22 cellular contexts compared by ENCODE assay signal in genomic region chr3:192212335-192212734, GRCh38.
DNase-seq lines count a peak whose midpoint lies in the region; ATAC-seq, FAIRE-seq and TF ChIP-seq lines count a peak whose summit lies in the region.
"Had no signal": no experiment of that assay in that cellular context is flagged by ENCODE, and none has a peak within 500 bp of the region (broad histone marks: within the 10 kb centered on the region; RNA-seq: fewer than 3 reads in every experiment).

No MANE protein-coding gene starts in this region.

- DNase-seq in Panc1 (ENCODE audit: low read depth, low spot score) (no peak), kidney epithelial cell (ENCODE audit: low read depth) (no peak), HepG2 (ENCODE audit: low spot score) (no peak), dedifferentiated amniotic fluid mesenchymal stem cell (ENCODE audit: extremely low spot score) (no peak)
- DNase-seq in activated CD4-positive, alpha-beta T cell treated with anti-CD3 and anti-CD28 coated beads, Interleukin-2, amount 50 U/mL, for 1 hour: no peak
- DNase-seq: activated CD4-positive, alpha-beta T cell treated with anti-CD3 and anti-CD28 coated beads, Interleukin-2, amount 10 ng/mL, durations not matched to agents 7 days and 5 days; amniotic stem cell; DMS79 treated with DMSO at 0.1 percent for 48 hours; lower lobe of right lung; right lobe of liver; stimulated activated naive CD4-positive, alpha-beta T cell treated with Interleukin-2 at 50 U/mL for 16 hours; T-helper 9 cell; uterus had no signal

- TF ChIP-seq RAD21 in HepG2 (CRISPR knock-in tag; IDR thresholded peaks at IDR 0.05): no peak

- WGBS in HepG2 (ENCODE audit: low lambda C conversion rate): 3% methylated on average over 2 of the region's 2 CpGs

- CTCF ChIA-PET in Panc1 (lab: Charles Lee) (interaction anchor here (0.6 to 0.7 kb wide), 2 partner anchors 20 to 818 kb away, joined by 3 to 4 read pairs; no protein-coding TSS in a partner anchor), HepG2 (lab: Yijun Ruan, JAX; ENCODE audit: low intra/inter-chr PET ratio, low total read pairs) (no interaction called here)

- in situ Hi-C loops in Panc1 (cut with HindIII; ENCODE audit: low pct_unique_long_range_greater_than_20kb, low sequenced_read_pairs) (no loop called here), HepG2 (cut with HindIII; ENCODE audit: extremely low pct_ligation_motif_present, low pct_unique_long_range_greater_than_20kb) (no loop called here)

- no peak overlapping the region for H3K9ac ChIP-seq in HepG2 (ENCODE audit: insufficient read depth, low read depth, low read length)
- H3K9ac ChIP-seq: BLaER1 had no signal

- no peaks in the 10 kb centered on the region for H3K9me3 ChIP-seq in Panc1 (ENCODE audit: control insufficient read depth, insufficient read depth, low read depth, low read length)
- no peaks in the 10 kb centered on the region for H3K9me3 ChIP-seq in HepG2 (ENCODE audit: low read length)
- H3K9me3 ChIP-seq: BLaER1, lower lobe of right lung, right lobe of liver, uterus had no signal

- H3K4me1 ChIP-seq in Panc1 (ENCODE audit: control insufficient read depth, insufficient read depth, low read length) (no peaks in the 10 kb centered on the region), HepG2 (ENCODE audit: insufficient read depth, low read length) (no peaks in the 10 kb centered on the region)
- H3K4me1 ChIP-seq: lower lobe of right lung, right lobe of liver, uterus had no signal

- intact Hi-C loops in Panc1 (cut with micrococcal nuclease; ENCODE audit: unreplicated experiment): no loop called here
- intact Hi-C loops in HepG2 (cut with micrococcal nuclease; ENCODE audit: unreplicated experiment): no loop called here

- H4K20me1 ChIP-seq in HepG2 (ENCODE audit: insufficient read depth, low read length): no peaks in the 10 kb centered on the region
- H4K20me1 ChIP-seq: BLaER1 had no signal

- H3K36me3 ChIP-seq in Panc1 (ENCODE audit: control insufficient read depth, insufficient read depth, low read length) (no peaks in the 10 kb centered on the region), kidney epithelial cell (ENCODE audit: control insufficient read depth, insufficient read depth, low read length) (no peaks in the 10 kb centered on the region), HepG2 (replicated peaks in 1 of 2; ENCODE audit: control insufficient read depth in 1 of 2, insufficient read depth in 2 of 2, low read length in 2 of 2) (no peaks in the 10 kb centered on the region)
- H3K36me3 ChIP-seq: BLaER1, lower lobe of right lung, right lobe of liver, uterus had no signal

- no peak for FAIRE-seq in HepG2 (lab: Jason Lieb, UNC)
- FAIRE-seq: GM18507 had no signal

- TF ChIP-seq CTCF in GM12875 (IDR thresholded peaks at IDR 0.05; ENCODE audit: borderline replicate concordance, insufficient read depth, low read depth, low read length): 0 out of 2 replicates have a peak, but pooled peaks have one; percentile 3
- TF ChIP-seq CTCF in Panc1 (IDR thresholded peaks at IDR 0.05): peak; percentile 27; the same call in 1 of the 2 replicates
- TF ChIP-seq CTCF in kidney epithelial cell (IDR thresholded peaks at IDR 0.05; ENCODE audit: insufficient read depth, low read length, poor library complexity, severe bottlenecking): peak; percentile 17
- no peak for TF ChIP-seq CTCF in HepG2 (CRISPR knock-in tag; IDR thresholded peaks at IDR 0.05)

- no TSS peak for BruUV-seq in Panc1 (replicated peaks; lab: Mats Ljungman, UMichigan)
- no TSS peak for BruUV-seq in HepG2 (replicated peaks; lab: Mats Ljungman, UMichigan)

- ATAC-seq in HG03060 (IDR thresholded peaks at IDR 0.05; ENCODE audit: low read depth, unreplicated experiment) (peak; percentile 47), Panc1 (no peak), HepG2 (no peak), HG02973 (IDR thresholded peaks at IDR 0.05; ENCODE audit: unreplicated experiment) (no peak)
- ATAC-seq: activated T-helper 17 cell treated with anti-CD3 and anti-CD28 coated beads, Interleukin-2, amount 50 U/mL, for 72 hours; lower lobe of right lung; natural killer cell treated with Interleukin-12 subunit alpha and Interleukin-12 subunit beta and Interleukin-15 and Interleukin-18, amount 100 ng/mL, for 72 hours; right lobe of liver; Right ventricle myocardium inferior had no signal

- H3K27ac ChIP-seq in Panc1 (ENCODE audit: low read length) (no peak overlapping the region), HepG2 (ENCODE audit: extremely low read length, insufficient read depth, low read length) (no peak overlapping the region)
- H3K27ac ChIP-seq: BLaER1, coronary artery, lower lobe of right lung, right lobe of liver, uterus had no signal

- POLR2A ChIA-PET in Panc1 (lab: Charles Lee) (no interaction called here), HepG2 (lab: Yijun Ruan, JAX) (no interaction called here)

- no peak for TF ChIP-seq POLR2A in HepG2 (IDR thresholded peaks at IDR 0.05; ENCODE audit: insufficient read depth in 1 of 2, low read depth in 2 of 2, low read length in 2 of 2)

- no peak overlapping the region for H3K4me2 ChIP-seq in HepG2 (ENCODE audit: low read depth, low read length)
- H3K4me2 ChIP-seq: BLaER1 had no signal

- H3K27me3 ChIP-seq in Panc1 (ENCODE audit: control insufficient read depth, insufficient read depth, low read length): no peaks in the 10 kb centered on the region
- H3K27me3 ChIP-seq in kidney epithelial cell (ENCODE audit: control insufficient read depth, insufficient read depth, low read length): no peaks in the 10 kb centered on the region
- no peaks in the 10 kb centered on the region for H3K27me3 ChIP-seq in HepG2 (ENCODE audit: control insufficient read depth in 1 of 2, insufficient read depth in 2 of 2, low read length in 2 of 2)
- H3K27me3 ChIP-seq: BLaER1, uterus had no signal

- H3K79me2 ChIP-seq in HepG2 (ENCODE audit: insufficient read depth, low read length): no peaks in the 10 kb centered on the region

- no peak overlapping the region for H2AFZ ChIP-seq in HepG2 (ENCODE audit: low read length)

- no peak overlapping the region for H3K4me3 ChIP-seq in GM12875 (ENCODE audit: low read depth, low read length)
- H3K4me3 ChIP-seq in Panc1 (ENCODE audit: low read depth in 2 of 2, low read length in 2 of 2): no peak overlapping the region
- H3K4me3 ChIP-seq in kidney epithelial cell (ENCODE audit: low read depth, low read length): no peak overlapping the region
- H3K4me3 ChIP-seq in HepG2 (replicated peaks in 1 of 3; ENCODE audit: insufficient read depth in 1 of 3, low read depth in 2 of 3, low read length in 3 of 3): no peak overlapping the region
- H3K4me3 ChIP-seq: BLaER1, coronary artery, lower lobe of right lung, right lobe of liver, uterus had no signal

- TF ChIP-seq EP300 in HepG2 (IDR thresholded peaks at IDR 0.05; ENCODE audit: low read depth in 2 of 2, low read length in 2 of 2) (no peak), HepG2 (CRISPR knock-in tag; IDR thresholded peaks at IDR 0.05; ENCODE audit: borderline replicate concordance) (no peak)

TF ChIP-seq in HepG2, 621 proteins besides CTCF, POLR2A, EP300 and RAD21:
- TF ChIP-seq MAX (IDR thresholded peaks at IDR 0.05) (no peak), GPN1 (CRISPR knock-in tag; IDR thresholded peaks at IDR 0.05; ENCODE audit: borderline replicate concordance) (no peak), PITX1 (CRISPR knock-in tag; IDR thresholded peaks at IDR 0.05) (no peak), ZNF207 (IDR thresholded peaks at IDR 0.05; ENCODE audit: borderline replicate concordance) (no peak), ZNF839 (CRISPR knock-in tag; IDR thresholded peaks at IDR 0.05; ENCODE audit: borderline replicate concordance) (no peak), CENPBD1 (CRISPR knock-in tag; IDR thresholded peaks at IDR 0.05; ENCODE audit: borderline replicate concordance, low read depth) (no peak), TAF15 (IDR thresholded peaks at IDR 0.05; ENCODE audit: low read depth, low read length, poor library complexity, severe bottlenecking) (no peak), GRHL1 (CRISPR knock-in tag; conservative IDR thresholded peaks at IDR 0.05) (no peak), RARA (CRISPR knock-in tag; IDR thresholded peaks at IDR 0.05) (no peak), EHMT2 (IDR thresholded peaks at IDR 0.05; ENCODE audit: borderline replicate concordance, low read depth, low read length) (no peak)
